In the genomic region with DNA sequence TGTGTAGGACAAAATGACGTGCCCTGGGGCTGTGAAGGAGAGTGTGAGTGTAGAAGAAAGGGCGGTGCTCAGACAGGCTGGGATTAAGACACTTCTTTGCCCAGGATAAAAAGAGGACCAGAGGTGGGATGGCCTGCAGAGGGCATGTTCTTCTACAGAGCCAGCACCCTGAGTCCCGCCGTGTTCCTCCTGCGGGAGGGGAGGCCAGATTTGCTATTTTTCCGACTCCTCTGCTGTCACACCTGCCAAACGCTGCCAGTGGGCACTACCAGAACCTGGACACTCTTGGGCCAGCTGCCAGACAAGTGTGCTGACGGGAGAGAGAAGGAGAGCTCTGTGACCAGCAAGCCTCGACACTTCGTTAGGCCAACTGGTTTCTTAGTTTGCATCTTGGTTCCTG, we compare ENCODE assay signal across 24 cellular contexts.
"Had no signal": no experiment of that assay in that cellular context is flagged by ENCODE, and none has a peak within 500 bp of the region (broad histone marks: within the 10 kb centered on the region; RNA-seq: fewer than 3 reads in every experiment).

No MANE protein-coding gene starts in this region.

- ATAC-seq: activated CD4-positive, CD25-positive, alpha-beta regulatory T cell treated with anti-CD3 and anti-CD28 coated beads, Interleukin-2, amount 50 U/mL, for 24 hours; activated CD8-positive, alpha-beta memory T cell treated with anti-CD3 and anti-CD28 coated beads, Interleukin-2, amount 10 ng/mL, durations not matched to agents 7 days and 5 days; body of pancreas; effector memory CD8-positive, alpha-beta T cell; gastrocnemius medialis; left cardiac atrium; mucosa of descending colon; right lobe of liver; stimulated activated effector memory CD8-positive, alpha-beta T cell treated with anti-CD3 and anti-CD28 coated beads, Interleukin-12 subunit alpha, Interleukin-12 subunit beta, amount 100 ng/mL, for 72 hours; stimulated activated naive CD8-positive, alpha-beta T cell treated with anti-CD3 and anti-CD28 coated beads, Interleukin-15, amount 100 ng/mL, for 72 hours; T-helper 17 cell had no signal

- H3K9me3 Mint-ChIP-seq: activated CD4-positive, alpha-beta memory T cell treated with anti-CD3 and anti-CD28 coated beads, Interleukin-2, amount 10 ng/mL, durations not matched to agents 7 days and 5 days; activated CD4-positive, alpha-beta T cell treated with anti-CD3 and anti-CD28 coated beads, Interleukin-2, amount 10 ng/mL, durations not matched to agents 24 days and 14 days had no signal

- H3K9me3 ChIP-seq: body of pancreas, esophagus squamous epithelium, gastrocnemius medialis, right lobe of liver, tibial artery had no signal

- DNase-seq: activated CD4-positive, alpha-beta memory T cell treated with anti-CD3 and anti-CD28 coated beads, Interleukin-2, amount 10 ng/mL, durations not matched to agents 7 days and 5 days; activated CD4-positive, alpha-beta T cell treated with anti-CD3 and anti-CD28 coated beads, Interleukin-2, amount 10 ng/mL, durations not matched to agents 24 days and 14 days; activated CD8-positive, alpha-beta memory T cell treated with anti-CD3 and anti-CD28 coated beads, Interleukin-2, amount 10 ng/mL, durations not matched to agents 7 days and 5 days; activated effector memory CD4-positive, alpha-beta T cell treated with anti-CD3 and anti-CD28 coated beads, Interleukin-2, amount 50 U/mL, for 16 hours; activated T-cell treated with anti-CD3 and anti-CD28 coated beads for 4 hours; anterior cingulate cortex; effector memory CD8-positive, alpha-beta T cell; esophagus squamous epithelium; gastrocnemius medialis; hippocampal formation; left cardiac atrium; mesenchymal stem cell; mucosa of descending colon; nephron progenitor cell; small intestine; stimulated activated CD4-positive, alpha-beta T cell treated with anti-CD3 and anti-CD28 coated beads, Interleukin-2, amount 100 ng/mL, for 24 hours; stimulated activated naive CD8-positive, alpha-beta T cell treated with anti-CD3 and anti-CD28 coated beads, Interleukin-15, amount 100 ng/mL, for 72 hours; T-helper 17 cell; tibial artery had no signal

- H3K27me3 ChIP-seq: body of pancreas, esophagus squamous epithelium, gastrocnemius medialis, right lobe of liver, tibial artery had no signal

- H3K36me3 Mint-ChIP-seq: activated CD8-positive, alpha-beta memory T cell treated with anti-CD3 and anti-CD28 coated beads, Interleukin-2, amount 10 ng/mL, durations not matched to agents 7 days and 5 days; stimulated activated effector memory CD8-positive, alpha-beta T cell treated with anti-CD3 and anti-CD28 coated beads, Interleukin-12 subunit alpha, Interleukin-12 subunit beta, amount 100 ng/mL, for 72 hours had no signal

- H3K4me3 Mint-ChIP-seq: activated CD4-positive, alpha-beta memory T cell treated with anti-CD3 and anti-CD28 coated beads, Interleukin-2, amount 10 ng/mL, durations not matched to agents 7 days and 5 days; activated CD4-positive, alpha-beta T cell treated with anti-CD3 and anti-CD28 coated beads, Interleukin-2, amount 10 ng/mL, durations not matched to agents 24 days and 14 days; activated CD8-positive, alpha-beta memory T cell treated with anti-CD3 and anti-CD28 coated beads, Interleukin-2, amount 10 ng/mL, durations not matched to agents 7 days and 5 days; activated naive CD4-positive, alpha-beta T cell treated with anti-CD3 and anti-CD28 coated beads, Interleukin-2, amount 50 U/mL, for 24 hours; effector memory CD8-positive, alpha-beta T cell; nephron progenitor cell; stimulated activated effector memory CD8-positive, alpha-beta T cell treated with anti-CD3 and anti-CD28 coated beads, Interleukin-12 subunit alpha, Interleukin-12 subunit beta, amount 100 ng/mL, for 72 hours; stimulated activated naive CD8-positive, alpha-beta T cell treated with anti-CD3 and anti-CD28 coated beads, Interleukin-15, amount 100 ng/mL, for 72 hours; T-helper 17 cell had no signal

- H3K4me1 Mint-ChIP-seq: activated CD4-positive, alpha-beta memory T cell treated with anti-CD3 and anti-CD28 coated beads, Interleukin-2, amount 10 ng/mL, durations not matched to agents 7 days and 5 days; activated CD4-positive, alpha-beta T cell treated with anti-CD3 and anti-CD28 coated beads, Interleukin-2, amount 10 ng/mL, durations not matched to agents 24 days and 14 days; activated CD8-positive, alpha-beta memory T cell treated with anti-CD3 and anti-CD28 coated beads, Interleukin-2, amount 10 ng/mL, durations not matched to agents 7 days and 5 days; activated naive CD4-positive, alpha-beta T cell treated with anti-CD3 and anti-CD28 coated beads, Interleukin-2, amount 50 U/mL, for 24 hours; stimulated activated effector memory CD8-positive, alpha-beta T cell treated with anti-CD3 and anti-CD28 coated beads, Interleukin-12 subunit alpha, Interleukin-12 subunit beta, amount 100 ng/mL, for 72 hours; stimulated activated naive CD8-positive, alpha-beta T cell treated with anti-CD3 and anti-CD28 coated beads, Interleukin-15, amount 100 ng/mL, for 72 hours; T-helper 17 cell had no signal

- H3K27me3 Mint-ChIP-seq: activated CD4-positive, alpha-beta memory T cell treated with anti-CD3 and anti-CD28 coated beads, Interleukin-2, amount 10 ng/mL, durations not matched to agents 7 days and 5 days; activated CD4-positive, alpha-beta T cell treated with anti-CD3 and anti-CD28 coated beads, Interleukin-2, amount 10 ng/mL, durations not matched to agents 24 days and 14 days; activated CD8-positive, alpha-beta memory T cell treated with anti-CD3 and anti-CD28 coated beads, Interleukin-2, amount 10 ng/mL, durations not matched to agents 7 days and 5 days; effector memory CD8-positive, alpha-beta T cell; stimulated activated naive CD8-positive, alpha-beta T cell treated with anti-CD3 and anti-CD28 coated beads, Interleukin-15, amount 100 ng/mL, for 72 hours had no signal

- H3K36me3 ChIP-seq: esophagus squamous epithelium, gastrocnemius medialis, right lobe of liver, tibial artery had no signal

- H3K27ac Mint-ChIP-seq: activated CD4-positive, alpha-beta memory T cell treated with anti-CD3 and anti-CD28 coated beads, Interleukin-2, amount 10 ng/mL, durations not matched to agents 7 days and 5 days; activated CD4-positive, alpha-beta T cell treated with anti-CD3 and anti-CD28 coated beads, Interleukin-2, amount 10 ng/mL, durations not matched to agents 24 days and 14 days; activated CD8-positive, alpha-beta memory T cell treated with anti-CD3 and anti-CD28 coated beads, Interleukin-2, amount 10 ng/mL, durations not matched to agents 7 days and 5 days; activated naive CD4-positive, alpha-beta T cell treated with anti-CD3 and anti-CD28 coated beads, Interleukin-2, amount 50 U/mL, for 24 hours; effector memory CD8-positive, alpha-beta T cell; nephron progenitor cell; stimulated activated effector memory CD8-positive, alpha-beta T cell treated with anti-CD3 and anti-CD28 coated beads, Interleukin-12 subunit alpha, Interleukin-12 subunit beta, amount 100 ng/mL, for 72 hours; stimulated activated naive CD8-positive, alpha-beta T cell treated with anti-CD3 and anti-CD28 coated beads, Interleukin-15, amount 100 ng/mL, for 72 hours; T-helper 17 cell had no signal

- H3K27ac ChIP-seq: body of pancreas, esophagus squamous epithelium, gastrocnemius medialis, right lobe of liver, tibial artery had no signal

- H3K4me3 ChIP-seq: body of pancreas, esophagus squamous epithelium, gastrocnemius medialis, mucosa of descending colon, right lobe of liver, tibial artery had no signal

- H3K4me1 ChIP-seq: body of pancreas, esophagus squamous epithelium, gastrocnemius medialis, right lobe of liver, tibial artery had no signal
